Comparison of ENCODE assay signal across 29 cellular contexts in genomic region chr2:160568861-160569260, GRCh38.
"Had no signal": no experiment of that assay in that cellular context is flagged by ENCODE, and none has a peak within 500 bp of the region (broad histone marks: within the 10 kb centered on the region; RNA-seq: fewer than 3 reads in every experiment).

No MANE protein-coding gene starts in this region.

- FAIRE-seq: bronchial epithelial cell, TTC549 had no signal

- DNase-seq: activated CD4-positive, alpha-beta T cell treated with anti-CD3 and anti-CD28 coated beads, Interleukin-2, amount 10 ng/mL, durations not matched to agents 24 days and 14 days; activated CD4-positive, alpha-beta T cell treated with anti-CD3 and anti-CD28 coated beads, Interleukin-2, amount 50 U/mL, for 4 hours; activated CD8-positive, alpha-beta T cell treated with anti-CD3 and anti-CD28 coated beads, Interleukin-2, amount 10 ng/mL, durations not matched to agents 7 days and 5 days; activated gamma-delta T cell treated with Interleukin-2 at 50 U/mL for 16 hours; activated naive CD4-positive, alpha-beta T cell treated with anti-CD3 and anti-CD28 coated beads, Interleukin-2, amount 10 ng/mL, durations not matched to agents 7 days and 5 days; activated naive CD8-positive, alpha-beta T cell treated with anti-CD3 and anti-CD28 coated beads, Interleukin-2, amount 50 U/mL, for 24 hours; activated T-cell treated with anti-CD3 and anti-CD28 coated beads, Interleukin-2, amount 50 U/mL, for 24 hours; anterior cingulate cortex; cerebellar nuclear complex; MM.1S; NCI-H1092; NCI-H1436 treated with DMSO at 0.1 percent for 48 hours; NCI-H1694 treated with DMSO at 0.1 percent for 48 hours; NCI-H2029 treated with DMSO at 0.1 percent for 48 hours; NCI-H2107; NCI-H2171; NCI-H510A; NCI-H526; NCI-H748 treated with DMSO at 0.1 percent for 48 hours; NK-92 treated with Interleukin-12 subunit alpha and Interleukin-12 subunit beta, amount 100 ng/mL, for 24 hours; OCI-M1; SHP77; SJCRH30; T1000 had no signal

- H3K4me3 Mint-ChIP-seq: activated CD4-positive, alpha-beta T cell treated with anti-CD3 and anti-CD28 coated beads, Interleukin-2, amount 10 ng/mL, durations not matched to agents 24 days and 14 days; activated CD8-positive, alpha-beta T cell treated with anti-CD3 and anti-CD28 coated beads, Interleukin-2, amount 10 ng/mL, durations not matched to agents 7 days and 5 days; activated naive CD4-positive, alpha-beta T cell treated with anti-CD3 and anti-CD28 coated beads, Interleukin-2, amount 10 ng/mL, durations not matched to agents 7 days and 5 days; activated naive CD8-positive, alpha-beta T cell; activated naive CD8-positive, alpha-beta T cell treated with anti-CD3 and anti-CD28 coated beads, Interleukin-2, amount 50 U/mL, for 24 hours; activated T-cell treated with anti-CD3 and anti-CD28 coated beads, Interleukin-2, amount 50 U/mL, for 24 hours; activated T-helper 1 cell treated with anti-CD3 and anti-CD28 coated beads, Interleukin-12 subunit alpha, Interleukin-12 subunit beta, Interleukin-2, Interleukin-4 antibody, amounts not matched to agents 30 ng/mL and 10 ng/mL and 1 ng/mL, durations not matched to agents 14 hours and 24 hours and 36 hours; brain had no signal

- H3K27ac Mint-ChIP-seq: activated CD4-positive, alpha-beta T cell treated with anti-CD3 and anti-CD28 coated beads, Interleukin-2, amount 10 ng/mL, durations not matched to agents 24 days and 14 days; activated CD8-positive, alpha-beta T cell treated with anti-CD3 and anti-CD28 coated beads, Interleukin-2, amount 10 ng/mL, durations not matched to agents 7 days and 5 days; activated naive CD4-positive, alpha-beta T cell treated with anti-CD3 and anti-CD28 coated beads, Interleukin-2, amount 10 ng/mL, durations not matched to agents 7 days and 5 days; activated naive CD8-positive, alpha-beta T cell; activated naive CD8-positive, alpha-beta T cell treated with anti-CD3 and anti-CD28 coated beads, Interleukin-2, amount 50 U/mL, for 24 hours; activated T-cell treated with anti-CD3 and anti-CD28 coated beads, Interleukin-2, amount 50 U/mL, for 24 hours; activated T-helper 1 cell treated with anti-CD3 and anti-CD28 coated beads, Interleukin-12 subunit alpha, Interleukin-12 subunit beta, Interleukin-2, Interleukin-4 antibody, amounts not matched to agents 30 ng/mL and 10 ng/mL and 1 ng/mL, durations not matched to agents 14 hours and 24 hours and 36 hours; brain had no signal

- ATAC-seq: activated CD8-positive, alpha-beta T cell treated with anti-CD3 and anti-CD28 coated beads, Interleukin-2, amount 10 ng/mL, durations not matched to agents 7 days and 5 days; activated naive CD8-positive, alpha-beta T cell treated with anti-CD3 and anti-CD28 coated beads, Interleukin-2, amount 50 U/mL, for 24 hours had no signal

- H3K27me3 Mint-ChIP-seq: activated CD4-positive, alpha-beta T cell treated with anti-CD3 and anti-CD28 coated beads, Interleukin-2, amount 10 ng/mL, durations not matched to agents 24 days and 14 days; activated naive CD4-positive, alpha-beta T cell treated with anti-CD3 and anti-CD28 coated beads, Interleukin-2, amount 10 ng/mL, durations not matched to agents 7 days and 5 days; activated naive CD8-positive, alpha-beta T cell; activated T-cell treated with anti-CD3 and anti-CD28 coated beads, Interleukin-2, amount 50 U/mL, for 24 hours had no signal

- H3K4me1 Mint-ChIP-seq: activated CD4-positive, alpha-beta T cell treated with anti-CD3 and anti-CD28 coated beads, Interleukin-2, amount 10 ng/mL, durations not matched to agents 24 days and 14 days; activated naive CD4-positive, alpha-beta T cell treated with anti-CD3 and anti-CD28 coated beads, Interleukin-2, amount 10 ng/mL, durations not matched to agents 7 days and 5 days; brain had no signal

- H3K36me3 Mint-ChIP-seq: activated naive CD8-positive, alpha-beta T cell; brain had no signal
